Comparison of ENCODE assay signal across 8 cellular contexts in genomic region chr6:139374357-139375238, GRCh38. TPM values are rescaled to one million over a fixed set of nuclear protein-coding genes. Genes with fewer than 3 reads are reported as not detected.
DNase-seq lines count a peak whose midpoint lies in the region; ATAC-seq and TF ChIP-seq lines count a peak whose summit lies in the region.

Gene CITED2, minus strand, starts transcription at chr6:139374648. Its CDS starts 704 bp downstream, at chr6:139373944.

- ATAC-seq in HG02623 (IDR thresholded peaks at IDR 0.05; ENCODE audit: unreplicated experiment) (peak; percentile 63), Right ventricle myocardium inferior (peak; percentile 84)
- peak; percentile 68 for ATAC-seq in activated naive CD8-positive, alpha-beta T cell treated with anti-CD3 and anti-CD28 coated beads, Interleukin-2, amount 10 ng/mL, durations not matched to agents 7 days and 5 days (ENCODE audit: low read depth)

- peak; percentile 99 for TF ChIP-seq POLR2A in GM10847 (IDR thresholded peaks at IDR 0.05; ENCODE audit: extremely low read depth, insufficient read length)

- H3K27me3 ChIP-seq in SU-DHL-6 (ENCODE audit: low read length) (no peaks in the 10 kb centered on the region), parathyroid adenoma (ENCODE audit: control insufficient read depth, insufficient read depth, low read length) (no peaks in the 10 kb centered on the region), tibial artery (no peaks in the 10 kb centered on the region)

- no peak for TF ChIP-seq CTCF in SU-DHL-6 (IDR thresholded peaks at IDR 0.05; ENCODE audit: insufficient read depth, low read length, poor library complexity, severe bottlenecking)
- TF ChIP-seq CTCF in parathyroid adenoma (IDR thresholded peaks at IDR 0.05) = no peak
- peak; percentile 24 to 38 for TF ChIP-seq CTCF in tibial artery (IDR thresholded peaks at IDR 0.05)

- H3K9me3 ChIP-seq in SU-DHL-6 (ENCODE audit: insufficient read depth, low read length) (no peaks in the 10 kb centered on the region), parathyroid adenoma (ENCODE audit: control insufficient read depth, low read length) (no peaks in the 10 kb centered on the region), tibial artery (no peaks in the 10 kb centered on the region)

- H3K79me2 ChIP-seq in SU-DHL-6 (ENCODE audit: insufficient read depth, low read length) = peaks cover 35% of the 10 kb centered on the region
- peaks cover 27% of the 10 kb centered on the region for H3K79me2 ChIP-seq in parathyroid adenoma

- H3K4me3 Mint-ChIP-seq in activated naive CD8-positive, alpha-beta T cell treated with anti-CD3 and anti-CD28 coated beads, Interleukin-2, amount 10 ng/mL, durations not matched to agents 7 days and 5 days = peak within 1 kb of the TSS; percentile 96

- peaks cover 26% of the 10 kb centered on the region for H3F3A ChIP-seq in SU-DHL-6 (ENCODE audit: insufficient read depth)

- peak within 1 kb of the TSS; percentile 75 for H3K4me2 ChIP-seq in SU-DHL-6 (ENCODE audit: low read depth, low read length, poor library complexity, severe bottlenecking)
- peak within 1 kb of the TSS; percentile 98 for H3K4me2 ChIP-seq in parathyroid adenoma (ENCODE audit: low read length)

- H3K27ac ChIP-seq in SU-DHL-6 (ENCODE audit: low read depth, low read length) (peak within 1 kb of the TSS; percentile 92), parathyroid adenoma (peak within 1 kb of the TSS; percentile 97), tibial artery (peak within 1 kb of the TSS; percentile 89 to 95)

- H3K36me3 ChIP-seq in SU-DHL-6 (ENCODE audit: low read length) = no peaks in the 10 kb centered on the region; the same call in 1 of the 2 replicates
- H3K36me3 ChIP-seq in parathyroid adenoma (ENCODE audit: control insufficient read depth, insufficient read depth, low read length) = peaks cover 31% of the 10 kb centered on the region
- H3K36me3 ChIP-seq in tibial artery = peaks cover 11 to 25% (median 17%) of the 10 kb centered on the region in 3 donors

- no peaks in the 10 kb centered on the region for H3K9me2 ChIP-seq in SU-DHL-6 (replicated peaks; ENCODE audit: insufficient read depth, low read length)

- POLR2A ChIA-PET in activated naive CD8-positive, alpha-beta T cell treated with anti-CD3 and anti-CD28 coated beads, Interleukin-2, amount 10 ng/mL, durations not matched to agents 7 days and 5 days (lab: Charles Lee) = interaction anchor here (0.6 to 4.9 kb wide), 40 partner anchors 8 to 727 kb away, joined by 3 to 41 read pairs (median 4); partner anchors contain the start of genes CCDC28A, HECA and TXLNB

- H2AFZ ChIP-seq in SU-DHL-6 (ENCODE audit: low read depth, low read length, severe bottlenecking) = peak within 1 kb of the TSS; percentile 89
- H2AFZ ChIP-seq in parathyroid adenoma = peak within 1 kb of the TSS; percentile 82

- intact Hi-C loops in Right ventricle myocardium inferior (cut with DNase I) (loop anchor here (2.0 to 10.0 kb wide), 11 partner anchors 82 to 1790 kb away; partner anchors contain the start of gene TXLNB), tibial artery (cut with DNase I; ENCODE audit: low total_unique reads) (loop anchor here (10.0 kb wide), 3 partner anchors 160 to 600 kb away; no protein-coding TSS in a partner anchor)

- H3K4me1 ChIP-seq in parathyroid adenoma (peaks cover 16% of the 10 kb centered on the region), tibial artery (peaks cover 0 to 22% (median 17%) of the 10 kb centered on the region in 4 donors)

- no peaks in the 10 kb centered on the region for H3K27me3 Mint-ChIP-seq in activated naive CD8-positive, alpha-beta T cell treated with anti-CD3 and anti-CD28 coated beads, Interleukin-2, amount 10 ng/mL, durations not matched to agents 7 days and 5 days

- DNase-seq in NCI-H1105 (lab: John Stamatoyannopoulos, UW) = peak; percentile 92
- DNase-seq in activated naive CD8-positive, alpha-beta T cell treated with anti-CD3 and anti-CD28 coated beads, Interleukin-2, amount 10 ng/mL, durations not matched to agents 7 days and 5 days = peak; percentile 95
- peak; percentile 97 for DNase-seq in Right ventricle myocardium inferior (ENCODE audit: missing footprints)
- peak; percentile 94 to 96 for DNase-seq in tibial artery

- H3K9ac ChIP-seq in SU-DHL-6 (ENCODE audit: low read length) (peak within 1 kb of the TSS; percentile 84), parathyroid adenoma (peak within 1 kb of the TSS; percentile 88)

- no peaks in the 10 kb centered on the region for H3K9me3 Mint-ChIP-seq in activated naive CD8-positive, alpha-beta T cell treated with anti-CD3 and anti-CD28 coated beads, Interleukin-2, amount 10 ng/mL, durations not matched to agents 7 days and 5 days

- H3K4me3 ChIP-seq in SU-DHL-6 (ENCODE audit: insufficient read depth, low read length, poor library complexity, severe bottlenecking) (peak within 1 kb of the TSS; percentile 81), parathyroid adenoma (ENCODE audit: low read depth, low read length) (peak within 1 kb of the TSS; percentile 91), tibial artery (peak within 1 kb of the TSS; percentile 74 to 89)

- peak within 1 kb of the TSS; percentile 100 for H3K27ac Mint-ChIP-seq in activated naive CD8-positive, alpha-beta T cell treated with anti-CD3 and anti-CD28 coated beads, Interleukin-2, amount 10 ng/mL, durations not matched to agents 7 days and 5 days

- H3K4me1 Mint-ChIP-seq in activated naive CD8-positive, alpha-beta T cell treated with anti-CD3 and anti-CD28 coated beads, Interleukin-2, amount 10 ng/mL, durations not matched to agents 7 days and 5 days = peaks cover 25% of the 10 kb centered on the region

- H4K20me1 ChIP-seq in SU-DHL-6 (ENCODE audit: low read depth, low read length) = no peaks in the 10 kb centered on the region

- peaks cover 13% of the 10 kb centered on the region for H3K36me3 Mint-ChIP-seq in activated naive CD8-positive, alpha-beta T cell treated with anti-CD3 and anti-CD28 coated beads, Interleukin-2, amount 10 ng/mL, durations not matched to agents 7 days and 5 days

RNA-seq across cellular contexts. Expression of gene CITED2, which starts in this region (rescaled TPM):
- 10 to 100 TPM; 71.7 to 80.4 TPM for total RNA-seq in activated naive CD8-positive, alpha-beta T cell treated with anti-CD3 and anti-CD28 coated beads, Interleukin-2, amount 10 ng/mL, durations not matched to agents 7 days and 5 days
- 143 TPM for total RNA-seq in Right ventricle myocardium inferior

Comparison
In these comparisons a context has a peak if more than half of its experiments do, and no peak if none do; other contexts are left out.
1. Peak in every context shown above with its lines: DNase-seq, ATAC-seq, H3K4me3 ChIP-seq and H3K27ac ChIP-seq.
2. CTCF ChIP-seq: peak in tibial artery (2 of 2); none in SU-DHL-6 (single experiment) and parathyroid adenoma (single experiment).